ENCODE assay signal across 1 cellular context in the genomic region with DNA sequence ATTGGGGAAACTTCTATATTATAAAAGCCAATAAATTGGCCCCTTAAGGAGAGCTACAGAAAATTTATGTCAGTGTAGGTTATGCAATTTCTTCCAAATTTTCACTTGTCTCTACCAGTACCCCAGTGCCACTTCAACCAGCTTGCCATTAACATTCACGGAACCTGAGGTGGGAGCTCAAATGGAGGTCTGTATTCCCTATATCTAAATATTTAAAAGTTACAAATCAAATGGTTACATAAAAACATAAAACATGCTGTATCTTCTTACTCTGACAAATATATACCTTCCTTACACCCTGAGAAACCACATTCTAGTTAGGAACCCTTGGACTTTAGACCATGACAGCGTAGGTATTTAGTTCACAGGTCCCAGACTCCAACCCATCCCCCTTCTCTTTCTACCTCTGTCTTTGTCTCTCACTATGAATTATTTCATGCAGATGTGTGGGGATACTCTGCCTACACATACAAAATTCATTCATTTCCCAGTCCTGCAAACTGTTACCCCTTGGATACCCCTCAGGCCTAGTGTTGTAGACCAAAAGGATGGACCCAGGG.
TF ChIP-seq lines count a peak whose summit lies in the region.

No MANE protein-coding gene starts in this region.

TF ChIP-seq in HepG2, 621 proteins besides CTCF, POLR2A, EP300 and RAD21 (continued from another document):
- TF ChIP-seq, protein P1, sequence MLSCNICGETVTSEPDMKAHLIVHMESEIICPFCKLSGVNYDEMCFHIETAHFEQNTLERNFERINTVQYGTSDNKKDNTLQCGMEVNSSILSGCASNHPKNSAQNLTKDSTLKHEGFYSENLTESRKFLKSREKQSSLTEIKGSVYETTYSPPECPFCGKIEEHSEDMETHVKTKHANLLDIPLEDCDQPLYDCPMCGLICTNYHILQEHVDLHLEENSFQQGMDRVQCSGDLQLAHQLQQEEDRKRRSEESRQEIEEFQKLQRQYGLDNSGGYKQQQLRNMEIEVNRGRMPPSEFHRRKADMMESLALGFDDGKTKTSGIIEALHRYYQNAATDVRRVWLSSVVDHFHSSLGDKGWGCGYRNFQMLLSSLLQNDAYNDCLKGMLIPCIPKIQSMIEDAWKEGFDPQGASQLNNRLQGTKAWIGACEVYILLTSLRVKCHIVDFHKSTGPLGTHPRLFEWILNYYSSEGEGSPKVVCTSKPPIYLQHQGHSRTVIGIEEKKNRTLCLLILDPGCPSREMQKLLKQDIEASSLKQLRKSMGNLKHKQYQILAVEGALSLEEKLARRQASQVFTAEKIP (CRISPR knock-in tag; IDR thresholded peaks at IDR 0.05; ENCODE audit: borderline replicate concordance), result no peak
- TF ChIP-seq ZNF281 (CRISPR knock-in tag; IDR thresholded peaks at IDR 0.05; ENCODE audit: borderline replicate concordance) (peak; percentile 87), ZSCAN29 (CRISPR knock-in tag; conservative IDR thresholded peaks at IDR 0.05) (no peak), PPARG (CRISPR knock-in tag; conservative IDR thresholded peaks at IDR 0.05) (peak; percentile 51; the same call in 1 of the 2 replicates), ZNF619 (CRISPR knock-in tag; IDR thresholded peaks at IDR 0.05) (no peak), KDM6A (CRISPR knock-in tag; IDR thresholded peaks at IDR 0.05; ENCODE audit: low read depth) (no peak), ZNF766 (CRISPR knock-in tag; IDR thresholded peaks at IDR 0.05; ENCODE audit: borderline replicate concordance) (no peak), SNRNP70 (IDR thresholded peaks at IDR 0.05; ENCODE audit: low read depth, low read length) (no peak), CHCHD3 (CRISPR knock-in tag; IDR thresholded peaks at IDR 0.05) (no peak), ZNF160 (CRISPR knock-in tag; IDR thresholded peaks at IDR 0.05) (no peak), PTBP1 (IDR thresholded peaks at IDR 0.05; ENCODE audit: low read depth, low read length, poor library complexity, severe bottlenecking) (no peak), ZNF235 (CRISPR knock-in tag; IDR thresholded peaks at IDR 0.05; ENCODE audit: borderline replicate concordance) (no peak), ZNF572 (CRISPR knock-in tag; IDR thresholded peaks at IDR 0.05) (no peak), PBX3 (CRISPR knock-in tag; IDR thresholded peaks at IDR 0.05; ENCODE audit: borderline replicate concordance) (no peak), ZNF792 (CRISPR knock-in tag; IDR thresholded peaks at IDR 0.05) (no peak), TP53 (CRISPR knock-in tag; conservative IDR thresholded peaks at IDR 0.05) (no peak), RARA (CRISPR knock-in tag; IDR thresholded peaks at IDR 0.05) (peak; percentile 42; the same call in 1 of the 2 replicates)
- TF ChIP-seq, protein P2, sequence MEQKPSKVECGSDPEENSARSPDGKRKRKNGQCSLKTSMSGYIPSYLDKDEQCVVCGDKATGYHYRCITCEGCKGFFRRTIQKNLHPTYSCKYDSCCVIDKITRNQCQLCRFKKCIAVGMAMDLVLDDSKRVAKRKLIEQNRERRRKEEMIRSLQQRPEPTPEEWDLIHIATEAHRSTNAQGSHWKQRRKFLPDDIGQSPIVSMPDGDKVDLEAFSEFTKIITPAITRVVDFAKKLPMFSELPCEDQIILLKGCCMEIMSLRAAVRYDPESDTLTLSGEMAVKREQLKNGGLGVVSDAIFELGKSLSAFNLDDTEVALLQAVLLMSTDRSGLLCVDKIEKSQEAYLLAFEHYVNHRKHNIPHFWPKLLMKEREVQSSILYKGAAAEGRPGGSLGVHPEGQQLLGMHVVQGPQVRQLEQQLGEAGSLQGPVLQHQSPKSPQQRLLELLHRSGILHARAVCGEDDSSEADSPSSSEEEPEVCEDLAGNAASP (CRISPR knock-in tag; IDR thresholded peaks at IDR 0.05; ENCODE audit: borderline replicate concordance), result no peak
- TF ChIP-seq, protein P3, sequence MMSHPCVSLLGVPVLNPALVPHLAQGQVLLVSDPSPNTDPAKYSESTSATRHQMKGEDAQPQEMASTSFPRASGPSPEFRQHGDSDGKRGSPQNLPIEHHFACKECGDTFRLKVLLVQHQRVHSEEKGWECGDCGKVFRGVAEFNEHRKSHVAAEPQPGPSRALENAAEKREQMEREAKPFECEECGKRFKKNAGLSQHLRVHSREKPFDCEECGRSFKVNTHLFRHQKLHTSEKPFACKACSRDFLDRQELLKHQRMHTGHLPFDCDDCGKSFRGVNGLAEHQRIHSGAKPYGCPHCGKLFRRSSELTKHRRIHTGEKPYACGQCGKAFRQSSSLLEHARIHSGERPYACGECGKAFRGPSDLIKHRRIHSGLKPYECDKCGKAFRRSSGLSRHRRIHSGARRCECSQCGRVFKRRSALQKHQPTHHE (CRISPR knock-in tag; IDR thresholded peaks at IDR 0.05; ENCODE audit: borderline replicate concordance), result no peak
- TF ChIP-seq, protein P4, sequence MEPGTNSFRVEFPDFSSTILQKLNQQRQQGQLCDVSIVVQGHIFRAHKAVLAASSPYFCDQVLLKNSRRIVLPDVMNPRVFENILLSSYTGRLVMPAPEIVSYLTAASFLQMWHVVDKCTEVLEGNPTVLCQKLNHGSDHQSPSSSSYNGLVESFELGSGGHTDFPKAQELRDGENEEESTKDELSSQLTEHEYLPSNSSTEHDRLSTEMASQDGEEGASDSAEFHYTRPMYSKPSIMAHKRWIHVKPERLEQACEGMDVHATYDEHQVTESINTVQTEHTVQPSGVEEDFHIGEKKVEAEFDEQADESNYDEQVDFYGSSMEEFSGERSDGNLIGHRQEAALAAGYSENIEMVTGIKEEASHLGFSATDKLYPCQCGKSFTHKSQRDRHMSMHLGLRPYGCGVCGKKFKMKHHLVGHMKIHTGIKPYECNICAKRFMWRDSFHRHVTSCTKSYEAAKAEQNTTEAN (CRISPR knock-in tag; conservative IDR thresholded peaks at IDR 0.05), result no peak
